Comparison of ENCODE assay signal across 8 cellular contexts in genomic region chr2:8543065-8543411, GRCh38.
DNase-seq lines count a peak whose midpoint lies in the region; TF ChIP-seq lines count a peak whose summit lies in the region.

No MANE protein-coding gene starts in this region.

- TF ChIP-seq POLR2A in esophagus muscularis mucosa (IDR thresholded peaks at IDR 0.05; ENCODE audit: low read depth) (no peak), transverse colon (IDR thresholded peaks at IDR 0.05) (no peak)

- H3K4me3 ChIP-seq in MM.1S (ENCODE audit: low read length) (peak overlapping the region; percentile 25), esophagus muscularis mucosa (no peak overlapping the region), transverse colon (no peak overlapping the region)

- in situ Hi-C loops in transverse colon (cut with MboI; ENCODE audit: low pct_ligation_motif_present in 1 of 4, low pct_unique_long_range_greater_than_20kb in 1 of 4, low sequenced_read_pairs in 3 of 4) = no loop called here

- no peaks in the 10 kb centered on the region for H3K9me2 ChIP-seq in MM.1S (replicated peaks; ENCODE audit: insufficient read depth, low read length)

- peak; percentile 44 for DNase-seq in stimulated activated CD4-positive, alpha-beta T cell treated with anti-CD3 and anti-CD28 coated beads, Interleukin-12 subunit alpha, Interleukin-12 subunit beta, amount 100 ng/mL, for 4 hours
- DNase-seq in stimulated activated CD4-positive, alpha-beta T cell treated with anti-CD3 and anti-CD28 coated beads, Interleukin-1b, Interleukin-23, amount 100 ng/mL, for 48 hours = no peak
- DNase-seq in MM.1S (peak; percentile 55), esophagus muscularis mucosa (ENCODE audit: extremely low spot score) (no peak), transverse colon (no peak), dedifferentiated amniotic fluid mesenchymal stem cell (ENCODE audit: extremely low spot score) (no peak), iPS-NIHi11 (ENCODE audit: low spot score) (no peak)
- no peak for DNase-seq in activated effector memory CD4-positive, alpha-beta T cell treated with anti-CD3 and anti-CD28 coated beads, Interleukin-2, amount 50 U/mL, for 16 hours

- H3K36me3 ChIP-seq in MM.1S (replicated peaks; ENCODE audit: insufficient read depth, low read length) (no peaks in the 10 kb centered on the region), esophagus muscularis mucosa (no peaks in the 10 kb centered on the region), transverse colon (no peaks in the 10 kb centered on the region)

- H3K79me2 ChIP-seq in MM.1S (ENCODE audit: low read length) = no peaks in the 10 kb centered on the region

- no peaks in the 10 kb centered on the region for H3K27me3 ChIP-seq in MM.1S (replicated peaks; ENCODE audit: insufficient read depth, low read length)
- no peaks in the 10 kb centered on the region for H3K27me3 ChIP-seq in esophagus muscularis mucosa
- no peaks in the 10 kb centered on the region for H3K27me3 ChIP-seq in transverse colon

- peak overlapping the region; percentile 73 for H2AFZ ChIP-seq in MM.1S (ENCODE audit: low read length)

- peak overlapping the region; percentile 72 for H3K9ac ChIP-seq in MM.1S (ENCODE audit: low read length)

- H4K20me1 ChIP-seq in MM.1S (ENCODE audit: insufficient read depth, low read length) = no peaks in the 10 kb centered on the region

- intact Hi-C loops in esophagus muscularis mucosa (cut with DNase I) = no loop called here
- intact Hi-C loops in transverse colon (cut with DNase I; ENCODE audit: low total_unique reads) = no loop called here

- peaks cover 22% of the 10 kb centered on the region for H3F3A ChIP-seq in MM.1S (ENCODE audit: insufficient read depth, low read length)

- peaks cover 39% of the 10 kb centered on the region for H3K4me1 ChIP-seq in MM.1S (ENCODE audit: low read length)
- peaks cover 17 to 35% (median 27%) of the 10 kb centered on the region in 4 donors for H3K4me1 ChIP-seq in esophagus muscularis mucosa
- peaks cover 11 to 45% (median 21%) of the 10 kb centered on the region in 4 donors for H3K4me1 ChIP-seq in transverse colon

- TF ChIP-seq EP300 in esophagus muscularis mucosa (IDR thresholded peaks at IDR 0.05) (no peak), transverse colon (IDR thresholded peaks at IDR 0.05; ENCODE audit: low read depth) (no peak)

- WGBS in esophagus muscularis mucosa = 85% methylated on average over 7 of the region's 7 CpGs
- 67% methylated on average over 5 of the region's 7 CpGs; no CpG with 5 or more reads in 1 of the 2 donors for WGBS in transverse colon (ENCODE audit: low coverage in 1 of 2), 2 donors

- no peaks in the 10 kb centered on the region for H3K9me3 ChIP-seq in MM.1S (replicated peaks; ENCODE audit: insufficient read depth, low read length)
- H3K9me3 ChIP-seq in esophagus muscularis mucosa = no peaks in the 10 kb centered on the region
- H3K9me3 ChIP-seq in transverse colon = no peaks in the 10 kb centered on the region

- peak overlapping the region; percentile 59 for H3K4me2 ChIP-seq in MM.1S (ENCODE audit: low read depth, low read length)

- no peak; the same call in 1 of the 2 replicates for TF ChIP-seq CTCF in MM.1S (IDR thresholded peaks at IDR 0.05; ENCODE audit: low read length)
- TF ChIP-seq CTCF in esophagus muscularis mucosa (IDR thresholded peaks at IDR 0.05) = no peak
- TF ChIP-seq CTCF in transverse colon (IDR thresholded peaks at IDR 0.05) = no peak

- H3K27ac ChIP-seq in MM.1S (ENCODE audit: low read length) (peak overlapping the region; percentile 90), esophagus muscularis mucosa (replicated peaks in 1 of 4) (peak overlapping the region; percentile 21 to 47 (median 42)), transverse colon (peak overlapping the region; percentile 66 to 79 (median 72))

Comparison
In these comparisons a context has a peak if more than half of its experiments do, and no peak if none do; other contexts are left out.
1. DNase-seq: peak in stimulated activated CD4-positive, alpha-beta T cell treated with anti-CD3 and anti-CD28 coated beads, Interleukin-12 subunit alpha, Interleukin-12 subunit beta, amount 100 ng/mL, for 4 hours (single experiment) and MM.1S (single experiment); none in stimulated activated CD4-positive, alpha-beta T cell treated with anti-CD3 and anti-CD28 coated beads, Interleukin-1b, Interleukin-23, amount 100 ng/mL, for 48 hours (single experiment), esophagus muscularis mucosa (single experiment), transverse colon (single experiment), dedifferentiated amniotic fluid mesenchymal stem cell (single experiment), iPS-NIHi11 (single experiment) and activated effector memory CD4-positive, alpha-beta T cell treated with anti-CD3 and anti-CD28 coated beads, Interleukin-2, amount 50 U/mL, for 16 hours (single experiment).
2. Peak in every context shown above with its lines, with median percentiles within 50 percentile points of each other: H3K27ac ChIP-seq.